1 cellular context compared by ENCODE assay signal in genomic region chr9:93133641-93134017, GRCh38.
TF ChIP-seq lines count a peak whose summit lies in the region.

No MANE protein-coding gene starts in this region.

TF ChIP-seq in WTC11, 78 proteins besides CTCF, POLR2A, EP300 and RAD21 (continued from another document):
- TF ChIP-seq, protein P1, sequence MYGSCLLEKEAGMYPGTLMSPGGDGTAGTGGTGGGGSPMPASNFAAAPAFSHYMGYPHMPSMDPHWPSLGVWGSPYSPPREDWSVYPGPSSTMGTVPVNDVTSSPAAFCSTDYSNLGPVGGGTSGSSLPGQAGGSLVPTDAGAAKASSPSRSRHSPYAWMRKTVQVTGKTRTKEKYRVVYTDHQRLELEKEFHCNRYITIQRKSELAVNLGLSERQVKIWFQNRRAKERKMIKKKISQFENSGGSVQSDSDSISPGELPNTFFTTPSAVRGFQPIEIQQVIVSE (CRISPR knock-in tag; IDR thresholded peaks at IDR 0.05; ENCODE audit: borderline replicate concordance): no peak
- no peak; the same call in 1 of the 2 replicates for TF ChIP-seq KAT7 (CRISPR knock-in tag; IDR thresholded peaks at IDR 0.05; ENCODE audit: borderline replicate concordance)
- no peak for TF ChIP-seq ZNF138 (CRISPR knock-in tag; conservative IDR thresholded peaks at IDR 0.05)
- TF ChIP-seq SMAD4 (CRISPR knock-in tag; IDR thresholded peaks at IDR 0.05): no peak
- TF ChIP-seq USF2 (CRISPR knock-in tag; IDR thresholded peaks at IDR 0.05): no peak
- TF ChIP-seq, protein P2, sequence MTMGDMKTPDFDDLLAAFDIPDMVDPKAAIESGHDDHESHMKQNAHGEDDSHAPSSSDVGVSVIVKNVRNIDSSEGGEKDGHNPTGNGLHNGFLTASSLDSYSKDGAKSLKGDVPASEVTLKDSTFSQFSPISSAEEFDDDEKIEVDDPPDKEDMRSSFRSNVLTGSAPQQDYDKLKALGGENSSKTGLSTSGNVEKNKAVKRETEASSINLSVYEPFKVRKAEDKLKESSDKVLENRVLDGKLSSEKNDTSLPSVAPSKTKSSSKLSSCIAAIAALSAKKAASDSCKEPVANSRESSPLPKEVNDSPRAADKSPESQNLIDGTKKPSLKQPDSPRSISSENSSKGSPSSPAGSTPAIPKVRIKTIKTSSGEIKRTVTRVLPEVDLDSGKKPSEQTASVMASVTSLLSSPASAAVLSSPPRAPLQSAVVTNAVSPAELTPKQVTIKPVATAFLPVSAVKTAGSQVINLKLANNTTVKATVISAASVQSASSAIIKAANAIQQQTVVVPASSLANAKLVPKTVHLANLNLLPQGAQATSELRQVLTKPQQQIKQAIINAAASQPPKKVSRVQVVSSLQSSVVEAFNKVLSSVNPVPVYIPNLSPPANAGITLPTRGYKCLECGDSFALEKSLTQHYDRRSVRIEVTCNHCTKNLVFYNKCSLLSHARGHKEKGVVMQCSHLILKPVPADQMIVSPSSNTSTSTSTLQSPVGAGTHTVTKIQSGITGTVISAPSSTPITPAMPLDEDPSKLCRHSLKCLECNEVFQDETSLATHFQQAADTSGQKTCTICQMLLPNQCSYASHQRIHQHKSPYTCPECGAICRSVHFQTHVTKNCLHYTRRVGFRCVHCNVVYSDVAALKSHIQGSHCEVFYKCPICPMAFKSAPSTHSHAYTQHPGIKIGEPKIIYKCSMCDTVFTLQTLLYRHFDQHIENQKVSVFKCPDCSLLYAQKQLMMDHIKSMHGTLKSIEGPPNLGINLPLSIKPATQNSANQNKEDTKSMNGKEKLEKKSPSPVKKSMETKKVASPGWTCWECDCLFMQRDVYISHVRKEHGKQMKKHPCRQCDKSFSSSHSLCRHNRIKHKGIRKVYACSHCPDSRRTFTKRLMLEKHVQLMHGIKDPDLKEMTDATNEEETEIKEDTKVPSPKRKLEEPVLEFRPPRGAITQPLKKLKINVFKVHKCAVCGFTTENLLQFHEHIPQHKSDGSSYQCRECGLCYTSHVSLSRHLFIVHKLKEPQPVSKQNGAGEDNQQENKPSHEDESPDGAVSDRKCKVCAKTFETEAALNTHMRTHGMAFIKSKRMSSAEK (CRISPR knock-in tag; IDR thresholded peaks at IDR 0.05; ENCODE audit: borderline replicate concordance): no peak
TF ChIP-seq in WTC11: peak in this region for 6.
